19 cellular contexts compared by ENCODE assay signal in the genomic region with DNA sequence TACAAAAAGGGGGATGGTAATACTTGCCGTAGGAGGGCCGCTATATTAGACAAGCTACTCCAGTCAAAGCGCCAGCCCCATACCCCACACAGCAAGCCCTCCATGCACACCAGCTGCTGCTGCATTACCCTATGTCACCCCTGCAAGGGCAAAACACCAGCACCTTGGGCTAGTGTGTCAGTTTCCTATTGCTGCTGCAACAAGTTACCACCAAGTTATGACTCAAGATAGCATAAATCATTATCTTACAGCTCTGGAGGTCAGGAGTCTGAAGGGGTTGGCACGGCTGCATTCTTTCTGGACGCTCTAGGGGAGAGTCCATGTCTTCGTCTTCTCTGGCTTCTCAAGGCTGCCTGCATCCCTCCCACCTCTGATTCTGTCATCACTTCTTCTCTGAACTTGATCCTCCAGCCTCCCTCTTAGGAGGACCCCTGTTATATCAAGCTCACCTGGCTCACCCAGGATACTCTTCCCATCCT.
"Had no signal": no experiment of that assay in that cellular context is flagged by ENCODE, and none has a peak within 500 bp of the region (broad histone marks: within the 10 kb centered on the region; RNA-seq: fewer than 3 reads in every experiment).

No MANE protein-coding gene starts in this region.

- DNase-seq: activated B cell treated with CpG ODN at 0.5 μM for 24 hours; activated CD4-positive, alpha-beta memory T cell treated with anti-CD3 and anti-CD28 coated beads, Interleukin-2, amount 10 ng/mL, durations not matched to agents 7 days and 5 days; activated CD4-positive, alpha-beta T cell treated with anti-CD3 and anti-CD28 coated beads, Interleukin-2, amount 10 ng/mL, durations not matched to agents 7 days and 5 days; activated gamma-delta T cell; activated naive CD4-positive, alpha-beta T cell treated with anti-CD3 and anti-CD28 coated beads for 36 hours; activated T-cell treated with anti-CD3 and anti-CD28 coated beads for 4 hours; activated T-cell treated with anti-CD3 and anti-CD28 coated beads, Interleukin-2, amount 50 U/mL, for 48 hours; anterior cingulate cortex; MM.1S; NCI-H1105; NCI-H1436; NCI-H1694 treated with DMSO at 0.1 percent for 48 hours; NCI-H2029 treated with DMSO at 0.1 percent for 48 hours; NCI-H510A treated with DMSO at 0.1 percent for 48 hours; NCI-H69; PC-3; SHP77 treated with DMSO at 0.1 percent for 48 hours; T-helper 17 cell; T1000 had no signal
